In the genomic region with DNA sequence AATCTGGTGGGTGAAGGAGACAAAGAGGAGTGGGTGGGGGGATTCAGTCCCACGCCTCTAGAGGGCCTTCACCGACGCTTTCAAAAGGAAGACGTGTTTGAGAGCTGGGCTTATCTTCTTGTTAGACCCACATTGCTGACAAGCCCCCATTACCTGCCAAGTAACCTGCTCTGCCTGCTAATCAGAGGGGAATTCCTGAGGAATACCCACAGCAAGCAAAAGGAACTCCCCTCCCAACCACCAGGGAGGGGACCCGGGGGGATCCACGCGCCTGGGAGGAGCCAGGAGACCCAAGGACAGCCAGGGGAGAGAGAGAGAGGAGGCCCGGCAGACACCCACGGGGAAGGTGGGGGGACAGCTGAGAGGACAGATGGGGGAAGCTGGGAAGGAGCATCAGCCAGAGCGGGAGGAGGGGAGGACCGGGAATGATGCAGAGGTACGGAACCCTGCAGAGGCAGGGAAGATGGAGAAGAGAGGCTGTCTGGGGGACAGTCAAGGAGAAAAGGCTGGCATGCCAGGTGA, we compare ENCODE assay signal across 8 cellular contexts. TPM values are rescaled to one million over a fixed set of nuclear protein-coding genes. Genes with fewer than 3 reads are reported as not detected.
A peak's percentile ranks its signal among the peaks of the same experiment; 100 is the strongest.
DNase-seq lines count a peak whose midpoint lies in the region; ATAC-seq and TF ChIP-seq lines count a peak whose summit lies in the region.

No MANE protein-coding gene starts in this region.

- H3K4me1 ChIP-seq in body of pancreas, result peaks cover 33% of the 10 kb centered on the region

- no peaks in the 10 kb centered on the region; the same call in 1 of the 2 replicates for H3K27me3 Mint-ChIP-seq in WTC11 (ENCODE audit: low read depth)

- 26 to 28% methylated on average over 12 of the region's 12 CpGs for WGBS in body of pancreas, 2 donors

- TF ChIP-seq CTCF in WTC11 (IDR thresholded peaks at IDR 0.05) (no peak), foreskin fibroblast (IDR thresholded peaks at IDR 0.05; ENCODE audit: low read depth, low read length) (no peak), body of pancreas (IDR thresholded peaks at IDR 0.05) (no peak)

- no peaks in the 10 kb centered on the region for H3K9me3 Mint-ChIP-seq in WTC11

- no peak overlapping the region for H3K27ac ChIP-seq in body of pancreas

- POLR2A ChIA-PET in WTC11 (lab: Charles Lee), result interaction anchor here (1.0 to 1.2 kb wide), 3 partner anchors 117 to 594 kb away, joined by 3 read pairs; a partner anchor contains a TSS

- H3K4me3 ChIP-seq in foreskin fibroblast (ENCODE audit: low read depth in 1 of 2, low read length in 2 of 2) (peak overlapping the region; percentile 73 to 75), body of pancreas (no peak overlapping the region)

- no peak for TF ChIP-seq POLR2A in body of pancreas (IDR thresholded peaks at IDR 0.05)

- H3K36me3 Mint-ChIP-seq in WTC11, result peaks cover 29% of the 10 kb centered on the region

- H3K4me1 Mint-ChIP-seq in WTC11, result peaks cover 28% of the 10 kb centered on the region

- peak overlapping the region; percentile 60; the same call in 1 of the 2 replicates for H3K27ac Mint-ChIP-seq in WTC11

- no peaks in the 10 kb centered on the region for H3K9me3 ChIP-seq in body of pancreas

- H3K36me3 ChIP-seq in body of pancreas (replicated peaks in 1 of 2; ENCODE audit: insufficient read depth in 1 of 2, low read depth in 2 of 2), result peaks cover 0 to 19% of the 10 kb centered on the region in 2 donors

- DNase-seq in NCI-H748 (lab: John Stamatoyannopoulos, UW; ENCODE audit: unreplicated experiment) (peak; percentile 47), NCI-H748 treated with DMSO at 0.1 percent for 48 hours (lab: John Stamatoyannopoulos, UW) (no peak), WTC11 (ENCODE audit: low spot score) (no peak), foreskin fibroblast (no peak), body of pancreas (no peak)
- peak; percentile 24 to 37 for DNase-seq in stimulated activated CD4-positive, alpha-beta T cell treated with anti-CD3 and anti-CD28 coated beads, Interleukin-4, amount 100 ng/mL, for 4 hours

- ATAC-seq in WTC11, result no peak
- ATAC-seq in HG03457 (IDR thresholded peaks at IDR 0.05; ENCODE audit: unreplicated experiment), result no peak
- ATAC-seq in body of pancreas, result no peak
- ATAC-seq in GM18873 (IDR thresholded peaks at IDR 0.05; ENCODE audit: low FRiP score, unreplicated experiment), result no peak

- H3K27me3 ChIP-seq in body of pancreas, result no peaks in the 10 kb centered on the region

- CTCF ChIA-PET in WTC11 (lab: Charles Lee), result interaction anchor here (0.6 to 2.1 kb wide), 5 partner anchors 26 to 314 kb away, joined by 3 to 10 read pairs (median 7); a partner anchor contains a TSS

- intact Hi-C loops in body of pancreas (cut with DNase I), result no loop called here

- peak overlapping the region; percentile 89 for H3K4me3 Mint-ChIP-seq in WTC11

TF ChIP-seq in WTC11, 78 proteins besides CTCF, POLR2A, EP300 and RAD21:
- TF ChIP-seq ZNF219 (CRISPR knock-in tag; IDR thresholded peaks at IDR 0.05; ENCODE audit: borderline replicate concordance), result no peak
- TF ChIP-seq, protein P1, sequence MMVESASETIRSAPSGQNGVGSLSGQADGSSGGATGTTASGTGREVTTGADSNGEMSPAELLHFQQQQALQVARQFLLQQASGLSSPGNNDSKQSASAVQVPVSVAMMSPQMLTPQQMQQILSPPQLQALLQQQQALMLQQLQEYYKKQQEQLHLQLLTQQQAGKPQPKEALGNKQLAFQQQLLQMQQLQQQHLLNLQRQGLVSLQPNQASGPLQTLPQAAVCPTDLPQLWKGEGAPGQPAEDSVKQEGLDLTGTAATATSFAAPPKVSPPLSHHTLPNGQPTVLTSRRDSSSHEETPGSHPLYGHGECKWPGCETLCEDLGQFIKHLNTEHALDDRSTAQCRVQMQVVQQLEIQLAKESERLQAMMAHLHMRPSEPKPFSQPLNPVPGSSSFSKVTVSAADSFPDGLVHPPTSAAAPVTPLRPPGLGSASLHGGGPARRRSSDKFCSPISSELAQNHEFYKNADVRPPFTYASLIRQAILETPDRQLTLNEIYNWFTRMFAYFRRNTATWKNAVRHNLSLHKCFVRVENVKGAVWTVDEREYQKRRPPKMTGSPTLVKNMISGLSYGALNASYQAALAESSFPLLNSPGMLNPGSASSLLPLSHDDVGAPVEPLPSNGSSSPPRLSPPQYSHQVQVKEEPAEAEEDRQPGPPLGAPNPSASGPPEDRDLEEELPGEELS (CRISPR knock-in tag; IDR thresholded peaks at IDR 0.05), result peak; percentile 28; the same call in 1 of the 2 replicates

RNA-seq across cellular contexts. Expression of a gene that starts 1.0 kb away (rescaled TPM):
- 30.2 to 32.5 TPM (median 30.8 TPM) in 3 replicates for total RNA-seq in WTC11 (2021)
- total RNA-seq in body of pancreas, result 10 to 100 TPM; 21.3 to 39.6 TPM

RNA-seq across cellular contexts. Expression of a gene that starts 25.2 kb away (rescaled TPM):
- 0.07 to 0.11 TPM (median 0.09 TPM) in 3 replicates for total RNA-seq in WTC11 (2021)
- not detected for total RNA-seq in body of pancreas

Comparison
In these comparisons a context has a peak if more than half of its experiments do, and no peak if none do; other contexts are left out.
1. DNase-seq: peak in NCI-H748 (single experiment) and stimulated activated CD4-positive, alpha-beta T cell treated with anti-CD3 and anti-CD28 coated beads, Interleukin-4, amount 100 ng/mL, for 4 hours (2 of 2); none in NCI-H748 treated with DMSO at 0.1 percent for 48 hours (single experiment), WTC11 (single experiment), foreskin fibroblast (0 of 2) and body of pancreas (0 of 4).
2. H3K4me3 ChIP-seq: peak in foreskin fibroblast (2 of 2); none in body of pancreas (0 of 2).